9 cellular contexts compared by ENCODE assay signal in the genomic region with DNA sequence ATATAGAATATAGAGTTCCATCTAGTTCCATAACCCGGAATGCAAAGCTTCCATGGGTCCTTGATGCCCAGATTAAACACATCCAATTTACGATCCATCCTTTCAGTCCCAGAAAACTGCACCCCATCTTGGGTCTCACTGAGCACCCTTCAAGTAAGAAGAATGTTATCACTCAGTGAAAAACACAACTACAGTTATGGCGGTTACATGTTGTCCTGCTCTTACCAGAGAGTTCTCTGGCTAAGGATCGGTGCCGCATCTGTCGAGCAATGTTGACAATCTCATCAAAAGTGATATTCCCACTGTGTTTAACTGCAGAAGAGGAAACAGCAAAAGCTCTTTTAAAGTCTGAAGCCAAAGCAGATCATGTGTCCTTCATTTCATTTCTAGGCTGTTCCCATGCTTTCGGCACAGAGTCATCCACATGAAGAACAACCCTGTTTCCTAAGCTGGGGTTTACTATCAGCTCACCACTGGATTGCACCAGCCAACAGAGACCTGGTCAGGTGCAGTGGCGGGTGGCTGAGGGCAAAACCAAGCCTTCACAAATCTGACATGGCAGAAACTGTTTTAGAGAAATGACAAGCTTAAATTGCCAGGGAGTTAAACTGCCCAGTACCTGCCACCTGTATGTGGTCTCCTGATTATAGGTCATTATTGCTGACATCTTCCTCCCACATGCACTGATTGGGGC. TPM values are rescaled to one million over a fixed set of nuclear protein-coding genes. Genes with fewer than 3 reads are reported as not detected.
A peak's percentile ranks its signal among the peaks of the same experiment; 100 is the strongest.
DNase-seq lines count a peak whose midpoint lies in the region; ATAC-seq, FAIRE-seq and TF ChIP-seq lines count a peak whose summit lies in the region.
"Had no signal": no experiment of that assay in that cellular context is flagged by ENCODE, and none has a peak within 500 bp of the region (broad histone marks: within the 10 kb centered on the region; RNA-seq: fewer than 3 reads in every experiment).

No MANE protein-coding gene starts in this region.

- peaks cover 34% of the 10 kb centered on the region for H3K79me2 ChIP-seq in endothelial cell of umbilical vein (ENCODE audit: control insufficient read depth, insufficient read depth, low read length)

- H3K27me3 ChIP-seq in RWPE2 (ENCODE audit: insufficient read depth, poor library complexity, severe bottlenecking) (no peaks in the 10 kb centered on the region), endothelial cell of umbilical vein (ENCODE audit: control insufficient read depth in 2 of 2, insufficient read depth in 2 of 2, low read length in 2 of 2) (no peaks in the 10 kb centered on the region), aorta (ENCODE audit: control insufficient read depth in 1 of 2, insufficient read depth in 2 of 2, low read length in 1 of 2) (no peaks in the 10 kb centered on the region), SJCRH30 (no peaks in the 10 kb centered on the region)

- H3K9me3 ChIP-seq in RWPE2 (ENCODE audit: severe bottlenecking) (peaks cover 4% of the 10 kb centered on the region), endothelial cell of umbilical vein (replicated peaks; ENCODE audit: control insufficient read depth, insufficient read depth, low read length) (peaks cover 3% of the 10 kb centered on the region), aorta (ENCODE audit: control insufficient read depth, low read length) (no peaks in the 10 kb centered on the region), SJCRH30 (replicated peaks) (peaks cover 15% of the 10 kb centered on the region; the same call in 1 of the 2 replicates)

- peaks cover 47% of the 10 kb centered on the region for H3K4me1 Mint-ChIP-seq in activated CD4-positive, alpha-beta T cell treated with anti-CD3 and anti-CD28 coated beads, Interleukin-2, amount 10 ng/mL, durations not matched to agents 24 days and 14 days
- H3K4me1 Mint-ChIP-seq in stimulated activated effector memory CD8-positive, alpha-beta T cell treated with anti-CD3 and anti-CD28 coated beads, Interleukin-12 subunit alpha, Interleukin-12 subunit beta, amount 100 ng/mL, for 72 hours: peaks cover 68% of the 10 kb centered on the region

- H3K9ac ChIP-seq in endothelial cell of umbilical vein (replicated peaks; ENCODE audit: extremely low read depth, insufficient read depth, low read length): no peak overlapping the region

- POLR2A ChIA-PET in endothelial cell of umbilical vein (lab: Charles Lee): interaction anchor here (1.0 kb wide), 1 partner anchor 27 kb away, joined by 3 read pairs; no protein-coding TSS in a partner anchor

- H3K36me3 ChIP-seq in RWPE2 (ENCODE audit: low read depth) (peaks cover 81% of the 10 kb centered on the region), endothelial cell of umbilical vein (ENCODE audit: control insufficient read depth in 2 of 2, extremely low read depth in 1 of 2, insufficient read depth in 2 of 2, low read length in 2 of 2) (peaks cover 36 to 41% of the 10 kb centered on the region in 2 experiments), aorta (ENCODE audit: control insufficient read depth in 1 of 2, insufficient read depth in 2 of 2, low read length in 1 of 2) (peaks cover 5 to 8% of the 10 kb centered on the region in 2 donors), SJCRH30 (peaks cover 75% of the 10 kb centered on the region)

- no peaks in the 10 kb centered on the region for H4K20me1 ChIP-seq in endothelial cell of umbilical vein (replicated peaks; ENCODE audit: control insufficient read depth, extremely low read depth, insufficient read depth, low read length)

- H3K9me3 Mint-ChIP-seq in activated CD4-positive, alpha-beta T cell treated with anti-CD3 and anti-CD28 coated beads, Interleukin-2, amount 10 ng/mL, durations not matched to agents 24 days and 14 days: peaks cover 12% of the 10 kb centered on the region
- no peaks in the 10 kb centered on the region for H3K9me3 Mint-ChIP-seq in stimulated activated effector memory CD8-positive, alpha-beta T cell treated with anti-CD3 and anti-CD28 coated beads, Interleukin-12 subunit alpha, Interleukin-12 subunit beta, amount 100 ng/mL, for 72 hours

- H3K4me1 ChIP-seq in RWPE2 (ENCODE audit: insufficient read depth, poor library complexity, severe bottlenecking) (no peaks in the 10 kb centered on the region), endothelial cell of umbilical vein (ENCODE audit: control insufficient read depth, extremely low read depth, insufficient read depth, low read length) (peaks cover 19% of the 10 kb centered on the region), aorta (ENCODE audit: control insufficient read depth in 1 of 2, insufficient read depth in 2 of 2, low read length in 2 of 2) (no peaks in the 10 kb centered on the region), SJCRH30 (peaks cover 10% of the 10 kb centered on the region; the same call in 1 of the 2 replicates)

- no peaks in the 10 kb centered on the region for H3K27me3 Mint-ChIP-seq in activated CD4-positive, alpha-beta T cell treated with anti-CD3 and anti-CD28 coated beads, Interleukin-2, amount 10 ng/mL, durations not matched to agents 24 days and 14 days

- dilution Hi-C loops in endothelial cell of umbilical vein (cut with MboI; ENCODE audit: extremely low pct_ligation_motif_present, low sequenced_read_pairs): no loop called here

- peak overlapping the region; percentile 96 for H3K27ac ChIP-seq in RWPE2 (ENCODE audit: poor library complexity, severe bottlenecking)
- H3K27ac ChIP-seq in endothelial cell of umbilical vein (ENCODE audit: insufficient read depth, low read depth, low read length): no peak overlapping the region
- no peak overlapping the region for H3K27ac ChIP-seq in aorta (ENCODE audit: low read depth in 1 of 2, low read length in 2 of 2)
- no peak overlapping the region for H3K27ac ChIP-seq in SJCRH30

- H3K36me3 Mint-ChIP-seq in activated CD4-positive, alpha-beta T cell treated with anti-CD3 and anti-CD28 coated beads, Interleukin-2, amount 10 ng/mL, durations not matched to agents 24 days and 14 days (ENCODE audit: low read depth): peaks cover 77% of the 10 kb centered on the region
- peaks cover 89% of the 10 kb centered on the region for H3K36me3 Mint-ChIP-seq in stimulated activated effector memory CD8-positive, alpha-beta T cell treated with anti-CD3 and anti-CD28 coated beads, Interleukin-12 subunit alpha, Interleukin-12 subunit beta, amount 100 ng/mL, for 72 hours

- H3K4me3 ChIP-seq in RWPE2 (ENCODE audit: severe bottlenecking): no peak overlapping the region
- peak overlapping the region in 1 of 3 experiments; percentile 16 for H3K4me3 ChIP-seq in endothelial cell of umbilical vein (replicated peaks in 1 of 3; ENCODE audit: insufficient read depth in 1 of 3, low read depth in 1 of 3, low read length in 3 of 3)
- H3K4me3 ChIP-seq in aorta (ENCODE audit: low read length in 2 of 2): no peak overlapping the region
- no peak overlapping the region for H3K4me3 ChIP-seq in SJCRH30

- no TSS peak for BruUV-seq in endothelial cell of umbilical vein (replicated peaks; lab: Mats Ljungman, UMichigan)

- TF ChIP-seq CTCF in RWPE2 (IDR thresholded peaks at IDR 0.05; ENCODE audit: poor library complexity, severe bottlenecking) (no peak), endothelial cell of umbilical vein (IDR thresholded peaks at IDR 0.05; ENCODE audit: extremely low read depth in 1 of 2, insufficient read depth in 1 of 2, low read depth in 1 of 2, low read length in 2 of 2) (no peak)

- 88 to 91% methylated on average over 8 of the region's 8 CpGs for WGBS in aorta, 2 donors

- H3K4me3 Mint-ChIP-seq in activated CD4-positive, alpha-beta T cell treated with anti-CD3 and anti-CD28 coated beads, Interleukin-2, amount 10 ng/mL, durations not matched to agents 24 days and 14 days: peak overlapping the region; percentile 98
- H3K4me3 Mint-ChIP-seq in stimulated activated effector memory CD8-positive, alpha-beta T cell treated with anti-CD3 and anti-CD28 coated beads, Interleukin-12 subunit alpha, Interleukin-12 subunit beta, amount 100 ng/mL, for 72 hours: peak overlapping the region; percentile 86

- CTCF ChIA-PET in endothelial cell of umbilical vein (lab: Charles Lee): interaction anchor here (1.2 kb wide), 1 partner anchor 24 kb away, joined by 3 read pairs; a partner anchor contains a TSS

- no peak for FAIRE-seq in endothelial cell of umbilical vein (lab: Jason Lieb, UNC)

- peak overlapping the region; percentile 83 for H3K4me2 ChIP-seq in endothelial cell of umbilical vein (ENCODE audit: insufficient read depth, low read length)

- intact Hi-C loops in activated CD4-positive, alpha-beta T cell treated with anti-CD3 and anti-CD28 coated beads, Interleukin-2, amount 10 ng/mL, durations not matched to agents 24 days and 14 days (cut with micrococcal nuclease): no loop called here
- intact Hi-C loops in endothelial cell of umbilical vein (cut with micrococcal nuclease) (no loop called here), aorta (cut with DNase I) (no loop called here)

- ATAC-seq in RWPE2 (ENCODE audit: low read depth): no peak
- ATAC-seq in stimulated activated effector memory CD8-positive, alpha-beta T cell treated with anti-CD3 and anti-CD28 coated beads, Interleukin-12 subunit alpha, Interleukin-12 subunit beta, amount 100 ng/mL, for 72 hours: no peak
- ATAC-seq in aorta (ENCODE audit: low FRiP score): no peak

- no peak for DNase-seq in activated CD4-positive, alpha-beta T cell treated with anti-CD3 and anti-CD28 coated beads, Interleukin-2, amount 10 ng/mL, durations not matched to agents 24 days and 14 days
- DNase-seq in activated CD4-positive, alpha-beta T cell treated with anti-CD3 and anti-CD28 coated beads, Interleukin-2, amount 50 U/mL, for 4 hours: no peak
- DNase-seq in RWPE2 (ENCODE audit: low spot score) (no peak), endothelial cell of umbilical vein (ENCODE audit: low read depth, low spot score) (no peak), aorta (no peak), SJCRH30 (no peak), NCI-H524 (lab: John Stamatoyannopoulos, UW) (no peak)
- DNase-seq in stimulated activated effector memory CD8-positive, alpha-beta T cell treated with anti-CD3 and anti-CD28 coated beads, Interleukin-12 subunit alpha, Interleukin-12 subunit beta, amount 100 ng/mL, for 72 hours (ENCODE audit: low spot score in 2 of 2): no peak
- DNase-seq: NCI-H1436 had no signal

- TF ChIP-seq POLR2A in endothelial cell of umbilical vein (IDR thresholded peaks at IDR 0.05; ENCODE audit: low read depth, low read length): peak; percentile 51

- H3K9me1 ChIP-seq in endothelial cell of umbilical vein (replicated peaks; ENCODE audit: control insufficient read depth, extremely low read depth, insufficient read depth, low read length): no peaks in the 10 kb centered on the region

- H2AFZ ChIP-seq in endothelial cell of umbilical vein (ENCODE audit: low read depth, low read length): no peak overlapping the region

- peak overlapping the region; percentile 98 for H3K27ac Mint-ChIP-seq in activated CD4-positive, alpha-beta T cell treated with anti-CD3 and anti-CD28 coated beads, Interleukin-2, amount 10 ng/mL, durations not matched to agents 24 days and 14 days
- H3K27ac Mint-ChIP-seq in stimulated activated effector memory CD8-positive, alpha-beta T cell treated with anti-CD3 and anti-CD28 coated beads, Interleukin-12 subunit alpha, Interleukin-12 subunit beta, amount 100 ng/mL, for 72 hours: peak overlapping the region; percentile 97

RNA-seq across cellular contexts. Expression of a gene that starts 2.9 kb away (rescaled TPM):
- 1,245 and 1,252 TPM in 2 replicates for total RNA-seq in activated CD4-positive, alpha-beta T cell treated with anti-CD3 and anti-CD28 coated beads, Interleukin-2, amount 10 ng/mL, durations not matched to agents 24 days and 14 days
- total RNA-seq in endothelial cell of umbilical vein: 1,231 and 1,361 TPM in 2 replicates
- 2,140 and 3,007 TPM in 2 replicates for polyA plus RNA-seq in endothelial cell of umbilical vein
- polyA plus RNA-seq in endothelial cell of umbilical vein (2011; cell fraction: cytosol; rRNA removed): 2,997 and 3,263 TPM in 2 replicates
- polyA plus RNA-seq in endothelial cell of umbilical vein (2011; cell fraction: nucleus; rRNA removed): 604 and 667 TPM in 2 replicates
- 1,827 and 2,215 TPM in 2 replicates for polyA plus RNA-seq in endothelial cell of umbilical vein (2012)
- polyA minus RNA-seq in endothelial cell of umbilical vein: 431 and 482 TPM in 2 replicates
- 1,395 TPM for polyA minus RNA-seq in endothelial cell of umbilical vein (2011; cell fraction: cytosol; rRNA and poly(A)+ RNA removed)
- polyA minus RNA-seq in endothelial cell of umbilical vein (2011; cell fraction: nucleus; rRNA and poly(A)+ RNA removed): 81.6 and 96.0 TPM in 2 replicates
- 100 to 1,000 TPM; 875 to 907 TPM for total RNA-seq in aorta
- 1,000 to 10,000 TPM; 2,932 to 3,006 TPM for polyA plus RNA-seq in aorta
- total RNA-seq in SJCRH30 (2014; rRNA removed; shearing (Covaris generic)): 4,429 and 4,439 TPM in 2 replicates

RNA-seq across cellular contexts. Expression of a gene that starts 3.1 kb away (rescaled TPM):
- 24.6 and 26.4 TPM in 2 replicates for total RNA-seq in activated CD4-positive, alpha-beta T cell treated with anti-CD3 and anti-CD28 coated beads, Interleukin-2, amount 10 ng/mL, durations not matched to agents 24 days and 14 days
- total RNA-seq in endothelial cell of umbilical vein (18.5 and 18.9 TPM in 2 replicates), aorta (10 to 100 TPM; 16.3 to 27.8 TPM)
- polyA plus RNA-seq in endothelial cell of umbilical vein (10.8 and 12.6 TPM in 2 replicates), aorta (10 to 100 TPM in 1 of 2 donors, 1 to 10 TPM in 1; 9.3 to 38.8 TPM)
- 6.9 and 8.6 TPM in 2 replicates for polyA plus RNA-seq in endothelial cell of umbilical vein (2011; cell fraction: cytosol; rRNA removed)
- polyA plus RNA-seq in endothelial cell of umbilical vein (2011; cell fraction: nucleus; rRNA removed): 27.9 and 32.9 TPM in 2 replicates
- polyA plus RNA-seq in endothelial cell of umbilical vein (2012): 12.9 and 18.9 TPM in 2 replicates
- polyA minus RNA-seq in endothelial cell of umbilical vein: 9.7 and 13.4 TPM in 2 replicates
- 6.0 TPM for polyA minus RNA-seq in endothelial cell of umbilical vein (2011; cell fraction: cytosol; rRNA and poly(A)+ RNA removed)
- polyA minus RNA-seq in endothelial cell of umbilical vein (2011; cell fraction: nucleus; rRNA and poly(A)+ RNA removed): 16.4 and 17.8 TPM in 2 replicates
- total RNA-seq in SJCRH30 (2014; rRNA removed; shearing (Covaris generic)): 5.8 and 7.3 TPM in 2 replicates

RNA-seq across cellular contexts. Expression of a gene that starts 24.1 kb away (rescaled TPM):
- total RNA-seq in activated CD4-positive, alpha-beta T cell treated with anti-CD3 and anti-CD28 coated beads, Interleukin-2, amount 10 ng/mL, durations not matched to agents 24 days and 14 days: 17.2 and 17.3 TPM in 2 replicates
- 8.9 and 10.6 TPM in 2 replicates for total RNA-seq in endothelial cell of umbilical vein
- 6.1 and 6.3 TPM in 2 replicates for polyA plus RNA-seq in endothelial cell of umbilical vein
- 6.9 and 8.1 TPM in 2 replicates for polyA plus RNA-seq in endothelial cell of umbilical vein (2011; cell fraction: cytosol; rRNA removed)
- polyA plus RNA-seq in endothelial cell of umbilical vein (2011; cell fraction: nucleus; rRNA removed): 20.1 and 21.6 TPM in 2 replicates
- polyA plus RNA-seq in endothelial cell of umbilical vein (2012): 6.3 and 8.1 TPM in 2 replicates
- 13.3 and 15.3 TPM in 2 replicates for polyA minus RNA-seq in endothelial cell of umbilical vein
- polyA minus RNA-seq in endothelial cell of umbilical vein (2011; cell fraction: cytosol; rRNA and poly(A)+ RNA removed): 7.9 TPM
- polyA minus RNA-seq in endothelial cell of umbilical vein (2011; cell fraction: nucleus; rRNA and poly(A)+ RNA removed): 7.6 and 8.2 TPM in 2 replicates
- 10 to 100 TPM in 1 of 2 donors, 1 to 10 TPM in 1; 7.5 to 10.3 TPM for total RNA-seq in aorta
- polyA plus RNA-seq in aorta: 1 to 10 TPM; 1.0 to 1.9 TPM
- total RNA-seq in SJCRH30 (2014; rRNA removed; shearing (Covaris generic)): 11.7 and 12.1 TPM in 2 replicates

RNA-seq across cellular contexts. Expression of a gene that starts 51.3 kb away (rescaled TPM):
- 3.9 and 5.8 TPM in 2 replicates for total RNA-seq in activated CD4-positive, alpha-beta T cell treated with anti-CD3 and anti-CD28 coated beads, Interleukin-2, amount 10 ng/mL, durations not matched to agents 24 days and 14 days
- 17.0 and 19.3 TPM in 2 replicates for total RNA-seq in endothelial cell of umbilical vein
- polyA plus RNA-seq in endothelial cell of umbilical vein: 26.1 and 33.5 TPM in 2 replicates
- 13.7 and 16.7 TPM in 2 replicates for polyA plus RNA-seq in endothelial cell of umbilical vein (2011; cell fraction: cytosol; rRNA removed)
- 24.4 and 33.0 TPM in 2 replicates for polyA plus RNA-seq in endothelial cell of umbilical vein (2011; cell fraction: nucleus; rRNA removed)
- 10.9 and 15.6 TPM in 2 replicates for polyA plus RNA-seq in endothelial cell of umbilical vein (2012)
- 9.5 and 15.3 TPM in 2 replicates for polyA minus RNA-seq in endothelial cell of umbilical vein
- 18.9 TPM for polyA minus RNA-seq in endothelial cell of umbilical vein (2011; cell fraction: cytosol; rRNA and poly(A)+ RNA removed)
- polyA minus RNA-seq in endothelial cell of umbilical vein (2011; cell fraction: nucleus; rRNA and poly(A)+ RNA removed): 9.1 and 10.6 TPM in 2 replicates
- 10 to 100 TPM; 15.3 to 21.0 TPM for total RNA-seq in aorta
- polyA plus RNA-seq in aorta: 10 to 100 TPM in 1 of 2 donors, 1 to 10 TPM in 1; 9.9 to 30.5 TPM
- 13.1 and 16.7 TPM in 2 replicates for total RNA-seq in SJCRH30 (2014; rRNA removed; shearing (Covaris generic))
